1 cellular context compared by ENCODE assay signal in genomic region chr2:216147172-216148131, GRCh38.
TF ChIP-seq lines count a peak whose summit lies in the region.

No MANE protein-coding gene starts in this region.

TF ChIP-seq in GM12878, 131 proteins besides CTCF, POLR2A, EP300 and RAD21 (continued from another document):
- TF ChIP-seq, protein P1, sequence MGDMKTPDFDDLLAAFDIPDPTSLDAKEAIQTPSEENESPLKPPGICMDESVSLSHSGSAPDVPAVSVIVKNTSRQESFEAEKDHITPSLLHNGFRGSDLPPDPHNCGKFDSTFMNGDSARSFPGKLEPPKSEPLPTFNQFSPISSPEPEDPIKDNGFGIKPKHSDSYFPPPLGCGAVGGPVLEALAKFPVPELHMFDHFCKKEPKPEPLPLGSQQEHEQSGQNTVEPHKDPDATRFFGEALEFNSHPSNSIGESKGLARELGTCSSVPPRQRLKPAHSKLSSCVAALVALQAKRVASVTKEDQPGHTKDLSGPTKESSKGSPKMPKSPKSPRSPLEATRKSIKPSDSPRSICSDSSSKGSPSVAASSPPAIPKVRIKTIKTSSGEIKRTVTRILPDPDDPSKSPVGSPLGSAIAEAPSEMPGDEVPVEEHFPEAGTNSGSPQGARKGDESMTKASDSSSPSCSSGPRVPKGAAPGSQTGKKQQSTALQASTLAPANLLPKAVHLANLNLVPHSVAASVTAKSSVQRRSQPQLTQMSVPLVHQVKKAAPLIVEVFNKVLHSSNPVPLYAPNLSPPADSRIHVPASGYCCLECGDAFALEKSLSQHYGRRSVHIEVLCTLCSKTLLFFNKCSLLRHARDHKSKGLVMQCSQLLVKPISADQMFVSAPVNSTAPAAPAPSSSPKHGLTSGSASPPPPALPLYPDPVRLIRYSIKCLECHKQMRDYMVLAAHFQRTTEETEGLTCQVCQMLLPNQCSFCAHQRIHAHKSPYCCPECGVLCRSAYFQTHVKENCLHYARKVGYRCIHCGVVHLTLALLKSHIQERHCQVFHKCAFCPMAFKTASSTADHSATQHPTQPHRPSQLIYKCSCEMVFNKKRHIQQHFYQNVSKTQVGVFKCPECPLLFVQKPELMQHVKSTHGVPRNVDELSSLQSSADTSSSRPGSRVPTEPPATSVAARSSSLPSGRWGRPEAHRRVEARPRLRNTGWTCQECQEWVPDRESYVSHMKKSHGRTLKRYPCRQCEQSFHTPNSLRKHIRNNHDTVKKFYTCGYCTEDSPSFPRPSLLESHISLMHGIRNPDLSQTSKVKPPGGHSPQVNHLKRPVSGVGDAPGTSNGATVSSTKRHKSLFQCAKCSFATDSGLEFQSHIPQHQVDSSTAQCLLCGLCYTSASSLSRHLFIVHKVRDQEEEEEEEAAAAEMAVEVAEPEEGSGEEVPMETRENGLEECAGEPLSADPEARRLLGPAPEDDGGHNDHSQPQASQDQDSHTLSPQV (IDR thresholded peaks at IDR 0.05) = no peak
- peak; percentile 41; the same call in 1 of the 2 replicates for TF ChIP-seq POLR2AphosphoS5 (IDR thresholded peaks at IDR 0.05; ENCODE audit: low read length)
